In genomic region chr11:130146797-130147196, GRCh38 we compare ENCODE assay signal across 8 cellular contexts. TPM values are rescaled to one million over a fixed set of nuclear protein-coding genes. Genes with fewer than 3 reads are reported as not detected.
A peak's percentile ranks its signal among the peaks of the same experiment; 100 is the strongest.
DNase-seq lines count a peak whose midpoint lies in the region; ATAC-seq and TF ChIP-seq lines count a peak whose summit lies in the region.

No MANE protein-coding gene starts in this region.

- H3K79me2 ChIP-seq in neural progenitor cell (ENCODE audit: low read depth): no peaks in the 10 kb centered on the region

- H2AFZ ChIP-seq in neural progenitor cell (replicated peaks): no peak overlapping the region

- in situ Hi-C loops in G401 (cut with HindIII; ENCODE audit: low sequenced_read_pairs): loop anchor here (25.0 kb wide), 1 partner anchor 209 kb away; no protein-coding TSS in a partner anchor

- DNase-seq in CD4-positive, alpha-beta memory T cell: peak in 3 of 5 donors; percentile 25 to 29 (median 26)
- DNase-seq in NB4 (ENCODE audit: low read depth): peak; percentile 91
- DNase-seq in naive thymus-derived CD4-positive, alpha-beta T cell: peak in 3 of 9 donors; percentile 9 to 14 (median 10)
- no peak for DNase-seq in G401 (ENCODE audit: low spot score)
- no peak for DNase-seq in DMS 273 treated with DMSO at 0.1 percent for 48 hours (lab: John Stamatoyannopoulos, UW)
- DNase-seq in neural progenitor cell (ENCODE audit: low spot score): no peak
- no peak for DNase-seq in activated CD4-positive, alpha-beta T cell treated with anti-CD3 and anti-CD28 coated beads for 48 hours

- H3K27ac ChIP-seq in CD4-positive, alpha-beta memory T cell (ENCODE audit: low read depth, low read length): no peak overlapping the region
- H3K27ac ChIP-seq in naive thymus-derived CD4-positive, alpha-beta T cell (ENCODE audit: low read depth, low read length): no peak overlapping the region
- no peak overlapping the region for H3K27ac ChIP-seq in neural progenitor cell

- H3F3A ChIP-seq in neural progenitor cell (ENCODE audit: low read depth): peaks cover 6% of the 10 kb centered on the region

- H3K4me2 ChIP-seq in neural progenitor cell: no peak overlapping the region

- H3K36me3 ChIP-seq in CD4-positive, alpha-beta memory T cell (ENCODE audit: insufficient read depth, low read length): peaks cover 4% of the 10 kb centered on the region
- H3K36me3 ChIP-seq in naive thymus-derived CD4-positive, alpha-beta T cell (ENCODE audit: control insufficient read depth in 2 of 3, insufficient read depth in 3 of 3, low read length in 3 of 3): peaks cover 0 to 20% (median 0%) of the 10 kb centered on the region in 3 experiments
- H3K36me3 ChIP-seq in neural progenitor cell: no peaks in the 10 kb centered on the region

- H3K9ac ChIP-seq in neural progenitor cell: no peak overlapping the region

- H3K9me3 ChIP-seq in CD4-positive, alpha-beta memory T cell (ENCODE audit: control insufficient read depth in 1 of 2, low read length in 2 of 2): no peaks in the 10 kb centered on the region
- H3K9me3 ChIP-seq in naive thymus-derived CD4-positive, alpha-beta T cell (ENCODE audit: control insufficient read depth in 2 of 3, low read length in 3 of 3): no peaks in the 10 kb centered on the region
- H3K9me3 ChIP-seq in neural progenitor cell (ENCODE audit: low read depth): no peaks in the 10 kb centered on the region

- peaks cover 0 to 4% of the 10 kb centered on the region in 2 donors for H3K27me3 Mint-ChIP-seq in CD4-positive, alpha-beta memory T cell
- no peaks in the 10 kb centered on the region for H3K27me3 Mint-ChIP-seq in dendritic cell treated with granulocyte-macrophage colony-stimulating factor and Interleukin-4, amounts not matched to agents 40 ng/mL and 50 ng/mL, for 4 days
- peaks cover 0 to 3% (median 0%) of the 10 kb centered on the region in 5 donors for H3K27me3 Mint-ChIP-seq in naive thymus-derived CD4-positive, alpha-beta T cell
- H3K27me3 Mint-ChIP-seq in neural progenitor cell (ENCODE audit: insufficient read depth, low read depth): peaks cover 7% of the 10 kb centered on the region

- H3K36me3 Mint-ChIP-seq in CD4-positive, alpha-beta memory T cell: peaks cover 10 to 15% of the 10 kb centered on the region in 2 donors
- peaks cover 64% of the 10 kb centered on the region for H3K36me3 Mint-ChIP-seq in dendritic cell treated with granulocyte-macrophage colony-stimulating factor and Interleukin-4, amounts not matched to agents 40 ng/mL and 50 ng/mL, for 4 days (ENCODE audit: low read depth)
- peaks cover 0 to 15% (median 0%) of the 10 kb centered on the region in 5 donors for H3K36me3 Mint-ChIP-seq in naive thymus-derived CD4-positive, alpha-beta T cell
- H3K36me3 Mint-ChIP-seq in neural progenitor cell: peaks cover 28% of the 10 kb centered on the region

- TF ChIP-seq CTCF in NB4 (IDR thresholded peaks at IDR 0.05; ENCODE audit: low read depth, low read length): peak; percentile 8
- no peak for TF ChIP-seq CTCF in neural progenitor cell (IDR thresholded peaks at IDR 0.05)

- H3K27ac Mint-ChIP-seq in CD4-positive, alpha-beta memory T cell: peak overlapping the region; percentile 22 to 89 (median 44)
- H3K27ac Mint-ChIP-seq in dendritic cell treated with granulocyte-macrophage colony-stimulating factor and Interleukin-4, amounts not matched to agents 40 ng/mL and 50 ng/mL, for 4 days: peak overlapping the region; percentile 71
- peak overlapping the region in 7 of 9 donors; percentile 6 to 75 (median 28) for H3K27ac Mint-ChIP-seq in naive thymus-derived CD4-positive, alpha-beta T cell
- no peak overlapping the region for H3K27ac Mint-ChIP-seq in neural progenitor cell

- peaks cover 10% of the 10 kb centered on the region for H4K20me1 ChIP-seq in neural progenitor cell (ENCODE audit: low read depth)

- no peak for TF ChIP-seq POLR2A in NB4 (IDR thresholded peaks at IDR 0.05; ENCODE audit: extremely low read depth, insufficient read length)

- H3K4me3 ChIP-seq in CD4-positive, alpha-beta memory T cell (ENCODE audit: low read length in 2 of 2): no peak overlapping the region
- no peak overlapping the region for H3K4me3 ChIP-seq in NB4 (ENCODE audit: low read depth, low read length)
- H3K4me3 ChIP-seq in naive thymus-derived CD4-positive, alpha-beta T cell (ENCODE audit: low read length): no peak overlapping the region
- no peak overlapping the region for H3K4me3 ChIP-seq in neural progenitor cell

- ATAC-seq in naive thymus-derived CD4-positive, alpha-beta T cell: peak; percentile 96

- no peaks in the 10 kb centered on the region for H3K9me3 Mint-ChIP-seq in CD4-positive, alpha-beta memory T cell
- no peaks in the 10 kb centered on the region for H3K9me3 Mint-ChIP-seq in dendritic cell treated with granulocyte-macrophage colony-stimulating factor and Interleukin-4, amounts not matched to agents 40 ng/mL and 50 ng/mL, for 4 days
- H3K9me3 Mint-ChIP-seq in naive thymus-derived CD4-positive, alpha-beta T cell: no peaks in the 10 kb centered on the region
- no peaks in the 10 kb centered on the region for H3K9me3 Mint-ChIP-seq in neural progenitor cell

- CTCF ChIA-PET in CD4-positive, alpha-beta memory T cell (lab: Charles Lee; ENCODE audit: partially characterized antibody): interaction anchor here (0.7 to 4.7 kb wide), 4 partner anchors 8 to 76 kb away, joined by 3 to 33 read pairs (median 4); no protein-coding TSS in a partner anchor
- CTCF ChIA-PET in naive thymus-derived CD4-positive, alpha-beta T cell (lab: Charles Lee): interaction anchor here (0.6 to 1.4 kb wide), 5 partner anchors 14 to 382 kb away, joined by 3 to 7 read pairs (median 3); no protein-coding TSS in a partner anchor

- H3K4me1 Mint-ChIP-seq in CD4-positive, alpha-beta memory T cell: peaks cover 8 to 29% (median 14%) of the 10 kb centered on the region in 4 donors
- peaks cover 64% of the 10 kb centered on the region for H3K4me1 Mint-ChIP-seq in dendritic cell treated with granulocyte-macrophage colony-stimulating factor and Interleukin-4, amounts not matched to agents 40 ng/mL and 50 ng/mL, for 4 days (ENCODE audit: low read depth)
- peaks cover 5 to 27% (median 19%) of the 10 kb centered on the region in 7 donors for H3K4me1 Mint-ChIP-seq in naive thymus-derived CD4-positive, alpha-beta T cell
- peaks cover 25% of the 10 kb centered on the region for H3K4me1 Mint-ChIP-seq in neural progenitor cell

- peaks cover 16% of the 10 kb centered on the region for H3K4me1 ChIP-seq in CD4-positive, alpha-beta memory T cell (ENCODE audit: insufficient read depth, low read length)
- peaks cover 0 to 10% of the 10 kb centered on the region in 2 donors for H3K4me1 ChIP-seq in naive thymus-derived CD4-positive, alpha-beta T cell (ENCODE audit: control insufficient read depth in 2 of 2, insufficient read depth in 2 of 2, low read length in 2 of 2)
- peaks cover 3% of the 10 kb centered on the region for H3K4me1 ChIP-seq in neural progenitor cell

- POLR2A ChIA-PET in CD4-positive, alpha-beta memory T cell (lab: Charles Lee; ENCODE audit: partially characterized antibody): interaction anchor here (1.1 kb wide), 1 partner anchor 143 kb away, joined by 4 read pairs; no protein-coding TSS in a partner anchor
- POLR2A ChIA-PET in naive thymus-derived CD4-positive, alpha-beta T cell (lab: Charles Lee): interaction anchor here (0.6 kb wide), 2 partner anchors 142 to 166 kb away, joined by 4 to 6 read pairs; no protein-coding TSS in a partner anchor

- peak overlapping the region in 6 of 8 donors; percentile 16 to 78 (median 44) for H3K4me3 Mint-ChIP-seq in CD4-positive, alpha-beta memory T cell
- H3K4me3 Mint-ChIP-seq in dendritic cell treated with granulocyte-macrophage colony-stimulating factor and Interleukin-4, amounts not matched to agents 40 ng/mL and 50 ng/mL, for 4 days: peak overlapping the region; percentile 4
- peak overlapping the region in 7 of 10 donors; percentile 1 to 69 (median 32) for H3K4me3 Mint-ChIP-seq in naive thymus-derived CD4-positive, alpha-beta T cell
- no peak overlapping the region for H3K4me3 Mint-ChIP-seq in neural progenitor cell

- H3K27me3 ChIP-seq in CD4-positive, alpha-beta memory T cell (ENCODE audit: insufficient read depth, low read length): no peaks in the 10 kb centered on the region
- no peaks in the 10 kb centered on the region for H3K27me3 ChIP-seq in naive thymus-derived CD4-positive, alpha-beta T cell (ENCODE audit: control insufficient read depth in 2 of 2, insufficient read depth in 2 of 2, low read length in 2 of 2)
- H3K27me3 ChIP-seq in neural progenitor cell: no peaks in the 10 kb centered on the region

- intact Hi-C loops in CD4-positive, alpha-beta memory T cell (cut with micrococcal nuclease): no loop called here
- intact Hi-C loops in dendritic cell treated with granulocyte-macrophage colony-stimulating factor and Interleukin-4, amounts not matched to agents 40 ng/mL and 50 ng/mL, for 4 days (cut with micrococcal nuclease): loop anchor here (5.0 kb wide), 1 partner anchor 36 kb away; no protein-coding TSS in a partner anchor
- intact Hi-C loops in naive thymus-derived CD4-positive, alpha-beta T cell (cut with micrococcal nuclease): no loop called here

RNA-seq across cellular contexts. Expression of gene ST14, which starts 12.8 kb away (rescaled TPM):
- under 1 TPM; 0.72 to 0.79 TPM for total RNA-seq in CD4-positive, alpha-beta memory T cell
- under 1 TPM in 1 of 2 donors, not detected in 1; 0.47 TPM for polyA plus RNA-seq in CD4-positive, alpha-beta memory T cell
- 1 to 10 TPM in 2 of 5 experiments, under 1 TPM in 2, not detected in 1; 0.49 to 8.8 (median 0.93) TPM for total RNA-seq in naive thymus-derived CD4-positive, alpha-beta T cell
- under 1 TPM in 1 of 2 donors, not detected in 1; 0.05 TPM for polyA plus RNA-seq in naive thymus-derived CD4-positive, alpha-beta T cell
- total RNA-seq in G401 (2014; rRNA removed; shearing (Covaris generic)): not detected in 2 replicates
- total RNA-seq in neural progenitor cell (ENCODE audit: low replicate concordance): 1.4 and 2.4 TPM in 2 replicates

Comparison
In these comparisons a context has a peak if more than half of its experiments do, and no peak if none do; other contexts are left out.
1. DNase-seq: peak in CD4-positive, alpha-beta memory T cell (3 of 5) and NB4 (single experiment); none in G401 (single experiment), DMS 273 treated with DMSO at 0.1 percent for 48 hours (single experiment), neural progenitor cell (single experiment) and activated CD4-positive, alpha-beta T cell treated with anti-CD3 and anti-CD28 coated beads for 48 hours (single experiment).